9 cellular contexts compared by ENCODE assay signal in the genomic region with DNA sequence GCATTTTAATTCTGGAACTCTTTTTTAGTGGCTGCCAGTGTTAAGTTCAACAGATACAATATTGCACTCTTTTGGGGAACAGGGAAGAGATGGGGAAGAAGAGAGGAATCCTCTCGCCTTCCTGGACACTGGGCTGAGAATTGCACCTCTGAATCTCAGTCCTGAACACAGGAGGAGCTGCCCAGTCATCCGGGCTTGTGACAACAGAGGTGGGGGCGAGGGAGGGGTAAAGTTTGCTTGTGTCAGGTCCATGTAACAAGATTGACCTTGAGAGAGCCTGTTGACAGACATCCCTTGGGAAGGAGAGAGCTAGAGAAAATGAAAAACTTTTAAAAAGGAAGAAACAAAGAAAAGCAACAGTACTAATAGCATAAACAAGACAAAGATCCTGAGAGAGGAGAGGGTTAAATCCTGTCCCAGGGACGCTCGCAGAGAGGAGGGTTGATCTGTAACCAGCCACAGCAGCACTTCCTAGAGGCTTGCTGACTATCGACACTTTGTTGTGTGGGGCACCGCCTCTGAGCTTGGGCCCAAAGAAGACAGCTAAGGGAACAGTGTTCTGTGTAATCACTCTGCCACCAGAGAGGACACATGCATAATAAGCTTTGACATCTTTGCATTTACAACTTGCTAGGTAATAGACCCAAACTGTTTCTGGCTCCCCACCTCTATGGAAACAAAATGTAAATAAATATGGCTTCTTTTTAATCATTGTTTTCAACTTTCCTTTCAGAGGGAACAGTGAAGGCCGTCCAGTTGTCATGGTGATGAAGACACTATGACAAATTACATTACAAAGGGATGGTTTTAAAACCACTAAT.
A peak's percentile ranks its signal among the peaks of the same experiment; 100 is the strongest.
DNase-seq lines count a peak whose midpoint lies in the region; ATAC-seq, FAIRE-seq and TF ChIP-seq lines count a peak whose summit lies in the region.
"Had no signal": no experiment of that assay in that cellular context is flagged by ENCODE, and none has a peak within 500 bp of the region (broad histone marks: within the 10 kb centered on the region; RNA-seq: fewer than 3 reads in every experiment).

No MANE protein-coding gene starts in this region.

- intact Hi-C loops in Right ventricle myocardium inferior (cut with DNase I): no loop called here
- intact Hi-C loops in cardiac septum (cut with DNase I): loop anchor here (2.0 kb wide), 1 partner anchor 61 kb away; no protein-coding TSS in a partner anchor
- intact Hi-C loops in left colon (cut with DNase I, micrococcal nuclease): no loop called here

- peaks cover 72% of the 10 kb centered on the region for H3K4me1 Mint-ChIP-seq in brain

- DNase-seq in Right ventricle myocardium inferior (ENCODE audit: missing footprints): no peak
- no peak for DNase-seq in cardiac septum (ENCODE audit: low spot score)
- peak in 1 of 2 donors; percentile 35 for DNase-seq in left colon
- DNase-seq in activated naive CD4-positive, alpha-beta T cell (lab: John Stamatoyannopoulos, UW): no peak
- DNase-seq in urothelium cell line (ENCODE audit: low spot score): no peak
- no peak for DNase-seq in NK-92 (lab: John Stamatoyannopoulos, UW; ENCODE audit: unreplicated experiment)
- DNase-seq: activated effector memory CD4-positive, alpha-beta T cell treated with anti-CD3 and anti-CD28 coated beads, Interleukin-2, amount 50 U/mL, for 16 hours had no signal

- peak overlapping the region; percentile 71 to 84 (median 77) for H3K4me3 Mint-ChIP-seq in brain

- H3K27me3 Mint-ChIP-seq in brain: peaks cover 3% of the 10 kb centered on the region

- no peaks in the 10 kb centered on the region for H3K9me3 Mint-ChIP-seq in brain

- peak; percentile 70 for ATAC-seq in Right ventricle myocardium inferior
- peak; percentile 92 for ATAC-seq in left colon
- ATAC-seq in GM19324 (IDR thresholded peaks at IDR 0.05; ENCODE audit: low FRiP score, unreplicated experiment): no peak

- H3K27ac Mint-ChIP-seq in brain: peak overlapping the region; percentile 95 to 100 (median 97)

- no peak for TF ChIP-seq CTCF in brain (conservative IDR thresholded peaks at IDR 0.05)

- FAIRE-seq in urothelium cell line (lab: Jason Lieb, UNC): no peak

- no peaks in the 10 kb centered on the region for H3K36me3 Mint-ChIP-seq in brain
